In the genomic region with DNA sequence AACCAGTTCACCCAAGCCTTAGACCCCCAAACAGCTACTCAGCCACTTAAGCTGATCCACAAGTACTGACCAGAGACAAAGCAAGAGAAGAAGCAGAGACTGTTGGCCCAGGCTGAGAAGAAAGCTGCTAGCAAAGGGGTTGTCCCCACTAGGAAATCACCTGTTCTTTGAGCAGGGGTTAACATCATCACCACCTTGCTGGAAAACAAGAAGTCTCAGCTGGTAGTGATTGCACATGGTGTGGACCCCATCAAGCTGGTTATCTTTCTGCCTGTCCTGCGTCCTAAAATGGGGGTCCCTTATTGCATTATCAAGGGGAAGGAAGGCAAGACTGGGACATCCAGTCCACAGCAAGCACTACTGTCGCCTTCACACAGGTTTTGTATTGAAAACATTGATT, we compare ENCODE assay signal across 12 cellular contexts. TPM values are rescaled to one million over a fixed set of nuclear protein-coding genes. Genes with fewer than 3 reads are reported as not detected.
"Had no signal": no experiment of that assay in that cellular context is flagged by ENCODE, and none has a peak within 500 bp of the region (broad histone marks: within the 10 kb centered on the region; RNA-seq: fewer than 3 reads in every experiment).

No MANE protein-coding gene starts in this region.

RNA-seq across cellular contexts. Expression of gene XCL2, which starts 0.8 kb away (rescaled TPM):
- total RNA-seq: dermis blood vessel endothelial cell, mammary epithelial cell, mucosa of gallbladder, occipital lobe, psoas muscle, renal cortical epithelial cell, skeletal muscle tissue, temporal lobe, thyroid gland, ureter, vagina had no signal

RNA-seq across cellular contexts. Expression of gene XCL1, which starts 33.4 kb away (rescaled TPM):
- total RNA-seq: dermis blood vessel endothelial cell, mammary epithelial cell, occipital lobe, renal cortical epithelial cell, skeletal muscle tissue, stomach, temporal lobe, ureter, vagina had no signal
